ENCODE assay signal across 29 cellular contexts in the genomic region with DNA sequence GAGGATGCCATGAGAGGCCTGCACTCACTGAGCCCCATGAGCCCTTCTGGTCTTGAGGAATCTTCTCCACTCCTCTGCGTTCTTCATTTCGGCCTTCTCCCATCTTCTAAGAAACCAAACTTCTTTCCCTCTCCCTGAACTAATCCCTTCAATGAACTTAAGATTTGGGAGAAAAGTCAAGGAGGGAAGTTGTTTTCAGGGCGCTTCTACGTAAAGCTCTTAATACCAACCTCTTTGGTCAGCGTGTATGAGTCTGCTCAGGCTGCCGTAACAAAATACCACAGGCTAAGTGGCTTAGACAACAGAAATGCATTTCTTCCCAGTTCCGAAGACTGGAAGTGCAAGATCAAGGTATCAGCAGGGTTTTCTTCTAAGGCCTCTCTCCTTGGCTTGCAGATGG.
"Had no signal": no experiment of that assay in that cellular context is flagged by ENCODE, and none has a peak within 500 bp of the region (broad histone marks: within the 10 kb centered on the region; RNA-seq: fewer than 3 reads in every experiment).

No MANE protein-coding gene starts in this region.

- H3K27me3 ChIP-seq: neural progenitor cell, ovary, spleen, thyroid gland, tibial nerve, uterus had no signal

- H3K4me1 ChIP-seq: neural progenitor cell, parathyroid adenoma, psoas muscle, thyroid gland, upper lobe of right lung had no signal

- H3K27ac ChIP-seq: neural progenitor cell, ovary, parathyroid adenoma, psoas muscle, skin epidermis, spleen, thoracic aorta, thyroid gland, tibial nerve, upper lobe of right lung, uterus had no signal

- DNase-seq: naive B cell; naive thymus-derived CD8-positive, alpha-beta T cell; nephron progenitor cell; occipital lobe; ovary; posterior cingulate gyrus; psoas muscle; right cardiac atrium; spleen; stimulated activated CD4-positive, alpha-beta T cell treated with anti-CD3 and anti-CD28 coated beads, Interleukin-12 subunit alpha, Interleukin-12 subunit beta, amount 100 ng/mL, for 4 hours; stimulated activated CD4-positive, alpha-beta T cell treated with anti-CD3 and anti-CD28 coated beads, Interleukin-1b, Interleukin-23, amount 100 ng/mL, for 48 hours; stimulated activated CD4-positive, alpha-beta T cell treated with anti-CD3 and anti-CD28 coated beads, Interleukin-4, amount 100 ng/mL, for 1 hour; stimulated activated CD4-positive, alpha-beta T cell treated with anti-CD3 and anti-CD28 coated beads, Interleukin-4, amount 100 ng/mL, for 4 hours; stimulated activated CD8-positive, alpha-beta memory T cell treated with anti-CD3 and anti-CD28 coated beads, Interleukin-4, amount 100 ng/mL, for 48 hours; stimulated activated naive CD4-positive, alpha-beta T cell; stimulated activated naive CD8-positive, alpha-beta T cell treated with anti-CD3 and anti-CD28 coated beads, Interleukin-15, amount 100 ng/mL, for 72 hours; stimulated activated naive CD8-positive, alpha-beta T cell treated with anti-CD3 and anti-CD28 coated beads, Interleukin-15, Interleukin-2, amounts not matched to agents 100 U/mL and 50 U/mL, for 24 hours; thyroid gland; upper lobe of right lung; uterus had no signal

- ATAC-seq: naive thymus-derived CD8-positive, alpha-beta T cell; natural killer cell treated with Interleukin-12 subunit alpha and Interleukin-12 subunit beta and Interleukin-15 and Interleukin-18, amount 100 ng/mL, for 72 hours; psoas muscle; right cardiac atrium; sciatic nerve; stimulated activated memory B cell treated with anti-CD40 and anti-IgM and Interleukin-4, amounts not matched to agents 10 μg/mL and 1 μg/mL and 100 μg/mL, for 72 hours; stimulated activated naive CD8-positive, alpha-beta T cell treated with anti-CD3 and anti-CD28 coated beads, Interleukin-15, amount 100 ng/mL, for 72 hours; stimulated activated naive CD8-positive, alpha-beta T cell treated with anti-CD3 and anti-CD28 coated beads, Interleukin-15, Interleukin-2, amounts not matched to agents 100 U/mL and 50 U/mL, for 24 hours; upper lobe of right lung had no signal

- H3K4me3 ChIP-seq: neural progenitor cell, ovary, psoas muscle, skin epidermis, smooth muscle cell, spleen, thoracic aorta, thyroid gland, tibial nerve, upper lobe of right lung, uterus had no signal

- H3K36me3 ChIP-seq: neural progenitor cell, ovary, spleen, thoracic aorta, thyroid gland, tibial nerve, upper lobe of right lung, uterus had no signal

- H2AFZ ChIP-seq: neural progenitor cell, parathyroid adenoma had no signal

- H3K4me2 ChIP-seq: neural progenitor cell, smooth muscle cell had no signal

- H3K9ac ChIP-seq: neural progenitor cell, parathyroid adenoma had no signal

- H3K79me2 ChIP-seq: parathyroid adenoma had no signal

- H3K9me3 ChIP-seq: ovary, psoas muscle, thoracic aorta, thyroid gland, upper lobe of right lung, uterus had no signal
